8 cellular contexts compared by ENCODE assay signal in genomic region chr2:30146337-30147195, GRCh38. TPM values are rescaled to one million over a fixed set of nuclear protein-coding genes. Genes with fewer than 3 reads are reported as not detected.
A peak's percentile ranks its signal among the peaks of the same experiment; 100 is the strongest.
DNase-seq lines count a peak whose midpoint lies in the region; ATAC-seq and TF ChIP-seq lines count a peak whose summit lies in the region.

TSS of gene YPEL5 (plus strand) at chr2:30147007. CDS start at chr2:30156652, 9,645 bp downstream.

- TF ChIP-seq CTCF in KMS-11 (conservative IDR thresholded peaks at IDR 0.05; ENCODE audit: low read depth, low read length) (no peak), Peyer's patch (IDR thresholded peaks at IDR 0.05) (peak in 1 of 6 experiments; percentile 10)

- H3K27ac ChIP-seq in KMS-11, result peak within 1 kb of the TSS; percentile 62
- peak within 1 kb of the TSS; percentile 99 to 100 (median 100) for H3K27ac ChIP-seq in Peyer's patch
- H3K27ac ChIP-seq in esophagus (ENCODE audit: low read depth in 2 of 2, low read length in 1 of 2), result peak within 1 kb of the TSS; percentile 99

- DNase-seq in DMS53 treated with DMSO at 0.1 percent for 48 hours (lab: John Stamatoyannopoulos, UW; ENCODE audit: unreplicated experiment) (peak; percentile 97), Peyer's patch (peak; percentile 99 to 100 (median 100))
- peak; percentile 98 to 99 for DNase-seq in activated T-cell treated with anti-CD3 and anti-CD28 coated beads, Interleukin-2, amount 50 U/mL, for 48 hours
- peak; percentile 98 to 99 for DNase-seq in stimulated activated CD8-positive, alpha-beta memory T cell treated with anti-CD3 and anti-CD28 coated beads, Interleukin-7, amount 100 ng/mL, for 1 hour (ENCODE audit: low read depth in 2 of 2)

- peak; percentile 90 for ATAC-seq in GM21737 (IDR thresholded peaks at IDR 0.05; ENCODE audit: unreplicated experiment)

- H3K9ac ChIP-seq in KMS-11, result peak within 1 kb of the TSS; percentile 88
- peak within 1 kb of the TSS; percentile 97 for H3K9ac ChIP-seq in mucosa of stomach (ENCODE audit: low read length)

- peak within 1 kb of the TSS; percentile 59 for H3K4me2 ChIP-seq in KMS-11

- no peaks in the 10 kb centered on the region for H3K79me2 ChIP-seq in KMS-11 (ENCODE audit: insufficient read depth, low read depth)

- H3K4me3 ChIP-seq in KMS-11 (IDR thresholded peaks at IDR 0.05; ENCODE audit: insufficient read depth, low read depth, low read length) (peak within 1 kb of the TSS; percentile 64), Peyer's patch (peak within 1 kb of the TSS; percentile 96 to 99 (median 98)), esophagus (ENCODE audit: low read depth in 1 of 2, low read length in 2 of 2) (peak within 1 kb of the TSS; percentile 73 to 85), mucosa of stomach (ENCODE audit: low read length) (peak within 1 kb of the TSS; percentile 49)

- H2AFZ ChIP-seq in KMS-11 (ENCODE audit: low read depth), result peak within 1 kb of the TSS; percentile 73

- no peaks in the 10 kb centered on the region for H4K20me1 ChIP-seq in KMS-11 (ENCODE audit: insufficient read depth)

- TF ChIP-seq POLR2A in Peyer's patch (IDR thresholded peaks at IDR 0.05), result peak; percentile 82 to 91

- 0 to 1% methylated on average over 50 to 63 of the region's 63 CpGs for WGBS in esophagus, 2 donors

- no peaks in the 10 kb centered on the region for H3K9me3 ChIP-seq in Peyer's patch
- no peaks in the 10 kb centered on the region for H3K9me3 ChIP-seq in esophagus (ENCODE audit: control insufficient read depth in 2 of 2, insufficient read depth in 1 of 2, low read depth in 1 of 2, low read length in 1 of 2)
- no peaks in the 10 kb centered on the region for H3K9me3 ChIP-seq in mucosa of stomach (ENCODE audit: control insufficient read depth, low read length)

- peaks cover 35% of the 10 kb centered on the region for H3K4me1 ChIP-seq in KMS-11 (ENCODE audit: low read depth, poor library complexity, severe bottlenecking)
- peaks cover 0 to 30% (median 18%) of the 10 kb centered on the region in 4 donors for H3K4me1 ChIP-seq in Peyer's patch
- no peaks in the 10 kb centered on the region for H3K4me1 ChIP-seq in esophagus (ENCODE audit: control insufficient read depth in 2 of 2, insufficient read depth in 2 of 2, low read length in 1 of 2)
- peaks cover 22% of the 10 kb centered on the region for H3K4me1 ChIP-seq in mucosa of stomach (ENCODE audit: control insufficient read depth, insufficient read depth, low read length)

- H3K36me3 ChIP-seq in KMS-11 (ENCODE audit: insufficient read depth) (no peaks in the 10 kb centered on the region), Peyer's patch (peaks cover 0 to 6% (median 0%) of the 10 kb centered on the region in 3 donors), esophagus (ENCODE audit: control insufficient read depth in 2 of 2, insufficient read depth in 2 of 2, low read length in 1 of 2) (no peaks in the 10 kb centered on the region), mucosa of stomach (ENCODE audit: control insufficient read depth, insufficient read depth, low read length) (no peaks in the 10 kb centered on the region)

- no peaks in the 10 kb centered on the region for H3K27me3 ChIP-seq in KMS-11 (ENCODE audit: insufficient read depth, low read depth)
- no peaks in the 10 kb centered on the region for H3K27me3 ChIP-seq in Peyer's patch
- no peaks in the 10 kb centered on the region for H3K27me3 ChIP-seq in esophagus (ENCODE audit: control insufficient read depth in 1 of 2, insufficient read depth in 2 of 2, low read length in 2 of 2)
- H3K27me3 ChIP-seq in mucosa of stomach (ENCODE audit: control insufficient read depth, insufficient read depth, low read length), result no peaks in the 10 kb centered on the region

RNA-seq across cellular contexts. Expression of gene YPEL5, which starts in this region (rescaled TPM):
- total RNA-seq in Peyer's patch, result 10 to 100 TPM; 39.8 to 75.1 (median 59.0) TPM
- 10 to 100 TPM; 45.5 to 61.5 TPM for polyA plus RNA-seq in esophagus

Comparison
In these comparisons a context has a peak if more than half of its experiments do, and no peak if none do; other contexts are left out.
1. Peak in every context shown above with its lines: DNase-seq, ATAC-seq, H3K4me3 ChIP-seq and H3K27ac ChIP-seq.